In genomic region chr5:162068931-162069330, GRCh38 we compare ENCODE assay signal across 19 cellular contexts. TPM values are rescaled to one million over a fixed set of nuclear protein-coding genes. Genes with fewer than 3 reads are reported as not detected.
DNase-seq lines count a peak whose midpoint lies in the region; ATAC-seq and TF ChIP-seq lines count a peak whose summit lies in the region.
"Had no signal": no experiment of that assay in that cellular context is flagged by ENCODE, and none has a peak within 500 bp of the region (broad histone marks: within the 10 kb centered on the region; RNA-seq: fewer than 3 reads in every experiment).

No MANE protein-coding gene starts in this region.

- H2AFZ ChIP-seq in neural cell (ENCODE audit: low read depth, low read length) = peak overlapping the region; percentile 84

- no peaks in the 10 kb centered on the region for H3K9me3 Mint-ChIP-seq in WTC11

- no peaks in the 10 kb centered on the region for H3K9me3 ChIP-seq in neural cell (ENCODE audit: low read length)
- H3K9me3 ChIP-seq: A549, Caco-2 had no signal

- no peak for TF ChIP-seq EP300 in neural cell (conservative IDR thresholded peaks at IDR 0.05; ENCODE audit: poor library complexity, severe bottlenecking)

- H3K9me2 ChIP-seq in neural cell (ENCODE audit: insufficient read depth, low read length) = no peaks in the 10 kb centered on the region

- peak overlapping the region; percentile 87; the same call in 1 of the 2 replicates for H3K4me3 Mint-ChIP-seq in WTC11
- H3K4me3 Mint-ChIP-seq: CD4-positive, alpha-beta T cell; HFFc6 had no signal

- peak overlapping the region; percentile 84 for H3K9ac ChIP-seq in neural cell (ENCODE audit: low read length)

- POLR2A ChIA-PET in WTC11 (lab: Charles Lee) = no interaction called here

- no peaks in the 10 kb centered on the region for H4K20me1 ChIP-seq in neural cell (ENCODE audit: insufficient read depth)

- TF ChIP-seq CTCF in WTC11 (IDR thresholded peaks at IDR 0.05) (no peak), neural cell (IDR thresholded peaks at IDR 0.05; ENCODE audit: poor library complexity, severe bottlenecking) (no peak)

- H3F3A ChIP-seq in neural cell (ENCODE audit: insufficient read depth, low read length, poor library complexity, severe bottlenecking) = no peaks in the 10 kb centered on the region

- peak overlapping the region; percentile 72 for H3K4me3 ChIP-seq in neural cell (ENCODE audit: low read length)
- H3K4me3 ChIP-seq: A549 had no signal

- no peak overlapping the region for H3K27ac Mint-ChIP-seq in WTC11
- H3K27ac Mint-ChIP-seq: CD4-positive, alpha-beta T cell; HFFc6 had no signal

- DNase-seq in G401 (ENCODE audit: low spot score) (peak; percentile 68), WTC11 (ENCODE audit: low spot score) (no peak), cerebellum (ENCODE audit: low spot score) (peak; percentile 20), NCI-H82 treated with DMSO at 0.1 percent for 48 hours (lab: John Stamatoyannopoulos, UW; ENCODE audit: unreplicated experiment) (no peak), DMS79 treated with DMSO at 0.1 percent for 48 hours (lab: John Stamatoyannopoulos, UW) (no peak)
- no peak for DNase-seq in stimulated activated CD4-positive, alpha-beta T cell treated with anti-CD3 and anti-CD28 coated beads, Interleukin-12 subunit alpha, Interleukin-12 subunit beta, amount 100 ng/mL, for 4 hours
- DNase-seq in activated CD4-positive, alpha-beta T cell treated with anti-CD3 and anti-CD28 coated beads for 4 hours = no peak
- DNase-seq: CD4-positive, alpha-beta T cell; GF-D8; HFFc6 had no signal

- no peaks in the 10 kb centered on the region; the same call in 1 of the 2 replicates for H3K27me3 Mint-ChIP-seq in WTC11 (ENCODE audit: low read depth)
- H3K27me3 Mint-ChIP-seq: CD4-positive, alpha-beta T cell had no signal

- no peaks in the 10 kb centered on the region for H3K36me3 Mint-ChIP-seq in WTC11

- CTCF ChIA-PET in WTC11 (lab: Charles Lee) = no interaction called here

- in situ Hi-C loops in G401 (cut with HindIII; ENCODE audit: low sequenced_read_pairs) = no loop called here

- H3K27ac ChIP-seq in neural cell (ENCODE audit: low read length) = peak overlapping the region; percentile 89
- H3K27ac ChIP-seq: 22Rv1, A549, C4-2B, HL-60 had no signal

- H3K36me3 ChIP-seq in neural cell (ENCODE audit: insufficient read depth, low read length) = no peaks in the 10 kb centered on the region

- no peaks in the 10 kb centered on the region for H3K27me3 ChIP-seq in neural cell (ENCODE audit: insufficient read depth, low read depth, low read length)

- ATAC-seq in WTC11 = no peak
- ATAC-seq: A549, HCT116 had no signal

- TF ChIP-seq RAD21 in neural cell (conservative IDR thresholded peaks at IDR 0.05) = no peak

- no peaks in the 10 kb centered on the region for H3K79me2 ChIP-seq in neural cell (replicated peaks; ENCODE audit: insufficient read depth, low read length)

- peak overlapping the region; percentile 65 for H3K4me2 ChIP-seq in neural cell (ENCODE audit: low read length)
- H3K4me2 ChIP-seq: A549 had no signal

- peaks cover 24% of the 10 kb centered on the region for H3K4me1 Mint-ChIP-seq in WTC11

TF ChIP-seq in WTC11, 78 proteins besides CTCF, POLR2A, EP300 and RAD21 (continues in another document):
- TF ChIP-seq ZNF671 (CRISPR knock-in tag; IDR thresholded peaks at IDR 0.05) (no peak), ATF6 (CRISPR knock-in tag; IDR thresholded peaks at IDR 0.05) (no peak), CREM (CRISPR knock-in tag; IDR thresholded peaks at IDR 0.05) (no peak), ZBTB43 (CRISPR knock-in tag; IDR thresholded peaks at IDR 0.05) (no peak), EMX1 (CRISPR knock-in tag; IDR thresholded peaks at IDR 0.05) (no peak), CBFB (CRISPR knock-in tag; IDR thresholded peaks at IDR 0.05; ENCODE audit: low read depth) (no peak), TEAD4 (CRISPR knock-in tag; IDR thresholded peaks at IDR 0.05) (no peak), ZNF121 (CRISPR knock-in tag; IDR thresholded peaks at IDR 0.05) (no peak), E2F1 (CRISPR knock-in tag; IDR thresholded peaks at IDR 0.05) (no peak)

TF ChIP-seq in neural cell, 6 proteins besides CTCF, POLR2A, EP300 and RAD21:
- TF ChIP-seq SMC3 (conservative IDR thresholded peaks at IDR 0.05; ENCODE audit: poor library complexity) = no peak
- no peak for TF ChIP-seq EZH2 (IDR thresholded peaks at IDR 0.05; ENCODE audit: borderline replicate concordance, insufficient read depth, low read length, poor library complexity, severe bottlenecking)
- TF ChIP-seq POLR2AphosphoS5 (IDR thresholded peaks at IDR 0.05) = no peak
- no peak for TF ChIP-seq MXI1 (conservative IDR thresholded peaks at IDR 0.05; ENCODE audit: poor library complexity, severe bottlenecking)
- no peak for TF ChIP-seq REST (IDR thresholded peaks at IDR 0.05; ENCODE audit: borderline replicate concordance)
- no peak for TF ChIP-seq TAF1 (IDR thresholded peaks at IDR 0.05; ENCODE audit: low read depth)

RNA-seq across cellular contexts. Expression of gene GABRG2, which starts 1.4 kb away (rescaled TPM):
- total RNA-seq in G401 (2014; rRNA removed; shearing (Covaris generic)) = not detected in 2 replicates
- 3.4 to 4.0 TPM (median 3.7 TPM) in 3 replicates for total RNA-seq in WTC11 (2021)
- total RNA-seq in cerebellum = 35.7 TPM
- 33.4 and 35.8 TPM in 2 replicates for polyA plus RNA-seq in neural cell
- 95.7 and 118 TPM in 2 replicates for polyA minus RNA-seq in neural cell
- total RNA-seq: CD4-positive, alpha-beta T cell; Daoy; HFFc6 had no signal
- polyA plus RNA-seq: A549, BJ had no signal

Comparison
In these comparisons a context has a peak if more than half of its experiments do, and no peak if none do; other contexts are left out.
1. DNase-seq: peak in G401 (single experiment) and cerebellum (single experiment); none in WTC11 (single experiment), NCI-H82 treated with DMSO at 0.1 percent for 48 hours (single experiment), stimulated activated CD4-positive, alpha-beta T cell treated with anti-CD3 and anti-CD28 coated beads, Interleukin-12 subunit alpha, Interleukin-12 subunit beta, amount 100 ng/mL, for 4 hours (single experiment), activated CD4-positive, alpha-beta T cell treated with anti-CD3 and anti-CD28 coated beads for 4 hours (0 of 2) and DMS79 treated with DMSO at 0.1 percent for 48 hours (single experiment).